ENCODE assay signal across 27 cellular contexts in genomic region chr20:38620501-38620900, GRCh38. TPM values are rescaled to one million over a fixed set of nuclear protein-coding genes. Genes with fewer than 3 reads are reported as not detected.
"Had no signal": no experiment of that assay in that cellular context is flagged by ENCODE, and none has a peak within 500 bp of the region (broad histone marks: within the 10 kb centered on the region; RNA-seq: fewer than 3 reads in every experiment).

No MANE protein-coding gene starts in this region.

- H3K4me1 ChIP-seq: SJCRH30 had no signal

- H3K27ac ChIP-seq: SJCRH30, VCaP had no signal

- DNase-seq: activated CD4-positive, alpha-beta T cell treated with anti-CD3 and anti-CD28 coated beads for 36 hours; activated CD4-positive, alpha-beta T cell treated with anti-CD3 and anti-CD28 coated beads, Interleukin-2, amount 50 U/mL, for 1 hour; activated CD8-positive, alpha-beta memory T cell treated with anti-CD3 and anti-CD28 coated beads, Interleukin-2, amount 50 U/mL, for 48 hours; activated CD8-positive, alpha-beta T cell treated with anti-CD3 and anti-CD28 coated beads, Interleukin-2, amount 10 ng/mL, durations not matched to agents 7 days and 5 days; activated naive CD4-positive, alpha-beta T cell treated with anti-CD3 and anti-CD28 coated beads, Interleukin-2, amount 50 U/mL, for 16 hours; activated T-cell treated with anti-CD3 and anti-CD28 coated beads, Interleukin-2, amount 50 U/mL, for 1 hour; aorta; central memory CD4-positive, alpha-beta T cell; Kasumi-1; NCI-H1048; NCI-H1694; NCI-H2029; NCI-H2107; NCI-H2171 treated with DMSO at 0.1 percent for 48 hours; NCI-H510A treated with DMSO at 0.1 percent for 48 hours; NCI-H748 treated with DMSO at 0.1 percent for 48 hours; RPMI8226; SJCRH30; SK-N-SH; T-helper 1 cell had no signal

- H3K4me1 Mint-ChIP-seq: activated CD4-positive, alpha-beta T cell treated with anti-CD3 and anti-CD28 coated beads for 36 hours had no signal

- H3K4me3 Mint-ChIP-seq: activated CD4-positive, alpha-beta T cell treated with anti-CD3 and anti-CD28 coated beads for 36 hours; activated CD8-positive, alpha-beta T cell treated with anti-CD3 and anti-CD28 coated beads, Interleukin-2, amount 10 ng/mL, durations not matched to agents 7 days and 5 days had no signal

- H3K36me3 ChIP-seq: SJCRH30 had no signal

- H3K9me3 ChIP-seq: SJCRH30, SK-N-SH had no signal

- H3K27ac Mint-ChIP-seq: activated CD4-positive, alpha-beta T cell treated with anti-CD3 and anti-CD28 coated beads for 36 hours; activated CD8-positive, alpha-beta T cell treated with anti-CD3 and anti-CD28 coated beads, Interleukin-2, amount 10 ng/mL, durations not matched to agents 7 days and 5 days had no signal

- H3K4me3 ChIP-seq: K562, SJCRH30 had no signal

- H3K9ac ChIP-seq: SK-N-SH had no signal

- ATAC-seq: activated CD4-positive, alpha-beta T cell treated with anti-CD3 and anti-CD28 coated beads for 36 hours; activated CD8-positive, alpha-beta T cell treated with anti-CD3 and anti-CD28 coated beads, Interleukin-2, amount 10 ng/mL, durations not matched to agents 7 days and 5 days; K562; Panc1; Right ventricle myocardium inferior had no signal

RNA-seq across cellular contexts. Expression of gene ARHGAP40, which starts 18.9 kb away (rescaled TPM):
- total RNA-seq: activated CD4-positive, alpha-beta T cell treated with anti-CD3 and anti-CD28 coated beads for 36 hours; activated CD8-positive, alpha-beta T cell treated with anti-CD3 and anti-CD28 coated beads, Interleukin-2, amount 10 ng/mL, durations not matched to agents 7 days and 5 days; aorta; K562; OCI-LY7; Right ventricle myocardium inferior; SJCRH30; T-helper 2 cell treated with Interferon-gamma antibody and Interleukin-4, amounts not matched to agents 100 ng/mL and 5 ng/mL, for 36 hours had no signal
- polyA plus RNA-seq: aorta, K562 had no signal

RNA-seq across cellular contexts. Expression of gene ADIG, which starts 39.5 kb away (rescaled TPM):
- total RNA-seq: activated CD4-positive, alpha-beta T cell treated with anti-CD3 and anti-CD28 coated beads for 36 hours; activated CD8-positive, alpha-beta T cell treated with anti-CD3 and anti-CD28 coated beads, Interleukin-2, amount 10 ng/mL, durations not matched to agents 7 days and 5 days; aorta; bronchial epithelial cell; K562; OCI-LY7; SJCRH30; T-helper 2 cell treated with Interferon-gamma antibody and Interleukin-4, amounts not matched to agents 100 ng/mL and 5 ng/mL, for 36 hours had no signal
- polyA plus RNA-seq: aorta, K562, SK-N-SH had no signal
